18 cellular contexts compared by ENCODE assay signal in the genomic region with DNA sequence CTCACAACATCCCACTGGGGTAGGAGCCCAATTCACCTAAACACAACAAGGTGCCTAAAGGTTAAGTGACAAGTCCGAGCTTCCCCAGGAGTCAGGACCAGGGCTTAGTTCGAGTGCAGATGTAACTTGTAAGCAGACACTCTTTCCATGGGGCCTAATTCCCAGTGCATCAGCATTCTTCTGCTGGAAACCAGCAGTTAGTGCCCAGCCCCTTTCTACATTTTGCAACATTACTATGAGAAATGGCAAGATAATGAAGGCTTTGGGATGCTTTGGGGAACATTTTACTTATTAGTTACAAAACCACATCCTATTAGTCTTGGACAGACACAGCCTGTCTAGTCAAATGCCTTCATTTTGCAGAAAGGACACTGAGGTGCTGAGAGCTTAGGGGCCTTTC.
A peak's percentile ranks its signal among the peaks of the same experiment; 100 is the strongest.
DNase-seq lines count a peak whose midpoint lies in the region; ATAC-seq and TF ChIP-seq lines count a peak whose summit lies in the region.
"Had no signal": no experiment of that assay in that cellular context is flagged by ENCODE, and none has a peak within 500 bp of the region (broad histone marks: within the 10 kb centered on the region; RNA-seq: fewer than 3 reads in every experiment).

No MANE protein-coding gene starts in this region.

- intact Hi-C loops in gastrocnemius medialis (cut with DNase I; ENCODE audit: low total_unique reads) = no loop called here

- no peaks in the 10 kb centered on the region for H3K9me3 ChIP-seq in gastrocnemius medialis
- H3K9me3 ChIP-seq: MG63 had no signal

- H3K4me3 ChIP-seq in AG10803 (ENCODE audit: low read length) (no peak overlapping the region), cardiac fibroblast (replicated peaks in 1 of 2; ENCODE audit: low read depth in 2 of 2, low read length in 2 of 2) (no peak overlapping the region), gastrocnemius medialis (no peak overlapping the region)
- H3K4me3 ChIP-seq: MG63, neural progenitor cell had no signal

- H3K4me1 ChIP-seq in gastrocnemius medialis = peaks cover 60 to 65% of the 10 kb centered on the region in 2 donors

- TF ChIP-seq POLR2A in gastrocnemius medialis (IDR thresholded peaks at IDR 0.05) = no peak

- ATAC-seq in gastrocnemius medialis (no peak), HG02938 (IDR thresholded peaks at IDR 0.05; ENCODE audit: unreplicated experiment) (no peak)
- ATAC-seq: HepG2, Right ventricle myocardium inferior had no signal

- no peak for TF ChIP-seq CTCF in AG10803 (conservative IDR thresholded peaks at IDR 0.05; ENCODE audit: low read length)
- TF ChIP-seq CTCF in cardiac fibroblast (IDR thresholded peaks at IDR 0.05; ENCODE audit: low read depth, low read length) = no peak
- TF ChIP-seq CTCF in gastrocnemius medialis (IDR thresholded peaks at IDR 0.05 in 4 of 5, conservative IDR thresholded peaks at IDR 0.05 in 1 of 5) = no peak

- in situ Hi-C loops in gastrocnemius medialis (cut with MboI; ENCODE audit: low sequenced_read_pairs in 4 of 4) = no loop called here

- peak overlapping the region; percentile 64 to 87 (median 76) for H3K27ac ChIP-seq in gastrocnemius medialis
- H3K27ac ChIP-seq: neural progenitor cell had no signal

- H3K36me3 ChIP-seq in gastrocnemius medialis = no peaks in the 10 kb centered on the region
- H3K36me3 ChIP-seq: MG63, neural progenitor cell had no signal

- H3K27me3 ChIP-seq in gastrocnemius medialis = no peaks in the 10 kb centered on the region
- H3K27me3 ChIP-seq: MG63, neural progenitor cell had no signal

- DNase-seq in AG10803 (ENCODE audit: low read depth) (peak; percentile 74), cardiac fibroblast (ENCODE audit: low read depth in 2 of 2) (peak; percentile 40 to 72), foreskin melanocyte (peak; percentile 54), gastrocnemius medialis (no peak), anterior cingulate cortex (lab: John Stamatoyannopoulos, UW) (no peak), NCI-H748 (lab: John Stamatoyannopoulos, UW; ENCODE audit: unreplicated experiment) (no peak), DMS53 treated with DMSO at 0.1 percent for 48 hours (lab: John Stamatoyannopoulos, UW; ENCODE audit: unreplicated experiment) (no peak)
- DNase-seq: activated CD4-positive, alpha-beta T cell treated with anti-CD3 and anti-CD28 coated beads, Interleukin-2, amount 10 ng/mL, durations not matched to agents 24 days and 14 days; central memory CD4-positive, alpha-beta T cell; effector CD4-positive, alpha-beta T cell; kidney glomerular epithelial cell; MG63; NCI-H1436; NCI-H69 had no signal

Comparison
In these comparisons a context has a peak if more than half of its experiments do, and no peak if none do; other contexts are left out.
1. DNase-seq: peak in AG10803 (single experiment), cardiac fibroblast (2 of 2) and foreskin melanocyte (single experiment); none in gastrocnemius medialis (0 of 2), anterior cingulate cortex (0 of 58), NCI-H748 (single experiment) and DMS53 treated with DMSO at 0.1 percent for 48 hours (single experiment).